In genomic region chr12:123807670-123808069, GRCh38 we compare ENCODE assay signal across 18 cellular contexts. TPM values are rescaled to one million over a fixed set of nuclear protein-coding genes. Genes with fewer than 3 reads are reported as not detected.
DNase-seq lines count a peak whose midpoint lies in the region; ATAC-seq, FAIRE-seq and TF ChIP-seq lines count a peak whose summit lies in the region.
"Had no signal": no experiment of that assay in that cellular context is flagged by ENCODE, and none has a peak within 500 bp of the region (broad histone marks: within the 10 kb centered on the region; RNA-seq: fewer than 3 reads in every experiment).

No MANE protein-coding gene starts in this region.

- no peak for TF ChIP-seq POLR2A in HepG2 (IDR thresholded peaks at IDR 0.05; ENCODE audit: insufficient read depth in 1 of 2, low read depth in 2 of 2, low read length in 2 of 2)
- TF ChIP-seq POLR2A in right lobe of liver (IDR thresholded peaks at IDR 0.05), result no peak

- H3K36me3 ChIP-seq in HepG2 (replicated peaks in 1 of 2; ENCODE audit: control insufficient read depth in 1 of 2, insufficient read depth in 2 of 2, low read length in 2 of 2) (no peaks in the 10 kb centered on the region), right lobe of liver (no peaks in the 10 kb centered on the region)
- H3K36me3 ChIP-seq: adrenal gland had no signal

- H3K9ac ChIP-seq in HepG2 (ENCODE audit: insufficient read depth, low read depth, low read length), result no peak overlapping the region
- H3K9ac ChIP-seq: GM23248 had no signal

- POLR2A ChIA-PET in HepG2 (lab: Yijun Ruan, JAX), result no interaction called here

- no peak overlapping the region for H2AFZ ChIP-seq in HepG2 (ENCODE audit: low read length)
- H2AFZ ChIP-seq: GM23248 had no signal

- H3K27me3 ChIP-seq in HepG2 (ENCODE audit: control insufficient read depth in 1 of 2, insufficient read depth in 2 of 2, low read length in 2 of 2), result peaks cover 0 to 3% of the 10 kb centered on the region in 2 experiments; a peak in 1 of 5 replicates
- H3K27me3 ChIP-seq in right lobe of liver, result no peaks in the 10 kb centered on the region
- H3K27me3 ChIP-seq: adrenal gland had no signal

- intact Hi-C loops in HepG2 (cut with micrococcal nuclease; ENCODE audit: unreplicated experiment) (loop anchor here (2.0 kb wide), 1 partner anchor 175 kb away; no protein-coding TSS in a partner anchor), right lobe of liver (cut with DNase I) (no loop called here), CD14-positive monocyte (cut with micrococcal nuclease) (no loop called here)

- no peak for TF ChIP-seq RAD21 in HepG2 (CRISPR knock-in tag; IDR thresholded peaks at IDR 0.05)

- FAIRE-seq in HepG2 (lab: Jason Lieb, UNC), result no peak
- FAIRE-seq: urothelium cell line had no signal

- H3K4me1 ChIP-seq in HepG2 (ENCODE audit: insufficient read depth, low read length) (no peaks in the 10 kb centered on the region), right lobe of liver (no peaks in the 10 kb centered on the region)
- H3K4me1 ChIP-seq: adrenal gland had no signal

- peak overlapping the region in 1 of 7 donors; percentile 52 for H3K27ac Mint-ChIP-seq in CD14-positive monocyte
- H3K27ac Mint-ChIP-seq: stimulated activated naive CD8-positive, alpha-beta T cell treated with anti-CD3 and anti-CD28 coated beads, Interleukin-15, Interleukin-2, amounts not matched to agents 100 ng/mL and 50 ng/mL, for 24 hours; T-helper 1 cell treated with Interleukin-12 subunit alpha and Interleukin-12 subunit beta and Interleukin-4 antibody, amounts not matched to agents 30 μg/mL and 1 μg/mL, for 36 hours had no signal

- H3K4me3 ChIP-seq in HepG2 (replicated peaks in 1 of 3; ENCODE audit: insufficient read depth in 1 of 3, low read depth in 2 of 3, low read length in 3 of 3) (no peak overlapping the region), right lobe of liver (no peak overlapping the region)
- H3K4me3 ChIP-seq: adrenal gland, GM23248 had no signal

- H4K20me1 ChIP-seq in HepG2 (ENCODE audit: insufficient read depth, low read length), result no peaks in the 10 kb centered on the region

- no peak overlapping the region for H3K4me3 Mint-ChIP-seq in CD14-positive monocyte
- H3K4me3 Mint-ChIP-seq: activated T-helper 17 cell treated with anti-CD3 and anti-CD28 coated beads, Interleukin-2, amount 50 U/mL, for 72 hours; naive B cell; stimulated activated naive CD8-positive, alpha-beta T cell treated with anti-CD3 and anti-CD28 coated beads, Interleukin-15, Interleukin-2, amounts not matched to agents 100 ng/mL and 50 ng/mL, for 24 hours; T-helper 1 cell treated with Interleukin-12 subunit alpha and Interleukin-12 subunit beta and Interleukin-4 antibody, amounts not matched to agents 30 μg/mL and 1 μg/mL, for 36 hours had no signal

- H3K36me3 Mint-ChIP-seq in CD14-positive monocyte, result no peaks in the 10 kb centered on the region

- DNase-seq in HepG2 (ENCODE audit: low spot score) (no peak), right lobe of liver (no peak), amniotic epithelial cell (ENCODE audit: low read depth) (peak; percentile 18), medulla oblongata (ENCODE audit: extremely low spot score) (peak; percentile 37), T-helper 1 cell (no peak), CD14-positive monocyte (ENCODE audit: low spot score) (no peak)
- DNase-seq: activated CD4-positive, CD25-positive, alpha-beta regulatory T cell; naive B cell; NCI-H2029; NCI-H748 treated with DMSO at 0.1 percent for 48 hours had no signal

- in situ Hi-C loops in HepG2 (cut with HindIII; ENCODE audit: extremely low pct_ligation_motif_present, low pct_unique_long_range_greater_than_20kb), result no loop called here

- CTCF ChIA-PET in HepG2 (lab: Yijun Ruan, JAX; ENCODE audit: low intra/inter-chr PET ratio, low total read pairs), result interaction anchor here (1.0 kb wide), 1 partner anchor 177 kb away, joined by 3 read pairs; no protein-coding TSS in a partner anchor

- 7% methylated on average over 2 of the region's 2 CpGs for WGBS in HepG2 (ENCODE audit: low lambda C conversion rate)
- WGBS in right lobe of liver (ENCODE audit: insufficient coverage, low coverage, low lambda C conversion rate, missing lambda C conversion rate), result 8% methylated on average over 2 of the region's 2 CpGs

- no TSS peak for BruUV-seq in HepG2 (replicated peaks; lab: Mats Ljungman, UMichigan)

- TF ChIP-seq EP300 in HepG2 (IDR thresholded peaks at IDR 0.05; ENCODE audit: low read depth in 2 of 2, low read length in 2 of 2), result no peak
- no peak for TF ChIP-seq EP300 in HepG2 (CRISPR knock-in tag; IDR thresholded peaks at IDR 0.05; ENCODE audit: borderline replicate concordance)

- H3K27me3 Mint-ChIP-seq in CD14-positive monocyte (ENCODE audit: low read depth in 3 of 3), result peaks cover 7 to 14% (median 13%) of the 10 kb centered on the region in 3 donors

- ATAC-seq in HepG2, result no peak; the same call in 2 of the 3 replicates
- no peak for ATAC-seq in right lobe of liver
- no peak for ATAC-seq in HG02678 (IDR thresholded peaks at IDR 0.05; ENCODE audit: unreplicated experiment)
- ATAC-seq in HG03469 (IDR thresholded peaks at IDR 0.05; ENCODE audit: unreplicated experiment), result no peak
- ATAC-seq: activated T-helper 17 cell treated with anti-CD3 and anti-CD28 coated beads, Interleukin-2, amount 50 U/mL, for 72 hours had no signal

- peaks cover 0 to 2% (median 0%) of the 10 kb centered on the region in 7 donors for H3K9me3 Mint-ChIP-seq in CD14-positive monocyte
- H3K9me3 Mint-ChIP-seq: activated T-helper 17 cell treated with anti-CD3 and anti-CD28 coated beads, Interleukin-2, amount 50 U/mL, for 72 hours; stimulated activated naive CD8-positive, alpha-beta T cell treated with anti-CD3 and anti-CD28 coated beads, Interleukin-15, Interleukin-2, amounts not matched to agents 100 ng/mL and 50 ng/mL, for 24 hours; T-helper 1 cell treated with Interleukin-12 subunit alpha and Interleukin-12 subunit beta and Interleukin-4 antibody, amounts not matched to agents 30 μg/mL and 1 μg/mL, for 36 hours had no signal

- H3K4me2 ChIP-seq in HepG2 (ENCODE audit: low read depth, low read length), result no peak overlapping the region

- no peaks in the 10 kb centered on the region for H3K79me2 ChIP-seq in HepG2 (ENCODE audit: insufficient read depth, low read length)

- peaks cover 1% of the 10 kb centered on the region for H3K4me1 Mint-ChIP-seq in CD14-positive monocyte
- H3K4me1 Mint-ChIP-seq: activated T-helper 17 cell treated with anti-CD3 and anti-CD28 coated beads, Interleukin-2, amount 50 U/mL, for 72 hours; naive B cell had no signal

- H3K27ac ChIP-seq in HepG2 (ENCODE audit: extremely low read length, insufficient read depth, low read length), result no peak overlapping the region
- no peak overlapping the region for H3K27ac ChIP-seq in right lobe of liver
- H3K27ac ChIP-seq: adrenal gland, GM23248 had no signal

- no peak for TF ChIP-seq CTCF in HepG2 (CRISPR knock-in tag; IDR thresholded peaks at IDR 0.05)
- no peak for TF ChIP-seq CTCF in right lobe of liver (IDR thresholded peaks at IDR 0.05)
- TF ChIP-seq CTCF in CD14-positive monocyte (IDR thresholded peaks at IDR 0.05), result no peak

- no peaks in the 10 kb centered on the region for H3K9me3 ChIP-seq in HepG2 (ENCODE audit: low read length)
- no peaks in the 10 kb centered on the region for H3K9me3 ChIP-seq in right lobe of liver
- H3K9me3 ChIP-seq: adrenal gland had no signal

TF ChIP-seq in HepG2, 621 proteins besides CTCF, POLR2A, EP300 and RAD21:
- TF ChIP-seq HNRNPK (IDR thresholded peaks at IDR 0.05; ENCODE audit: low read depth, low read length, poor library complexity, severe bottlenecking), result peak; percentile 24
- no peak for TF ChIP-seq ZNF616 (CRISPR knock-in tag; IDR thresholded peaks at IDR 0.05; ENCODE audit: low read depth)
- no peak for TF ChIP-seq ZNF883 (CRISPR knock-in tag; IDR thresholded peaks at IDR 0.05; ENCODE audit: not compliant biosample characterization)
- no peak for TF ChIP-seq TAF1 (CRISPR knock-in tag; IDR thresholded peaks at IDR 0.05)
- no peak for TF ChIP-seq ZNF546 (CRISPR knock-in tag; conservative IDR thresholded peaks at IDR 0.05)

RNA-seq across cellular contexts. Expression of gene DNAH10, which starts 45.6 kb away (rescaled TPM):
- total RNA-seq in HepG2 (2016; rRNA removed; fragmentation: Illumina TruSeq; extraction: Trizol) (0.02 and 0.06 TPM in 2 replicates), right lobe of liver (under 1 TPM in 5 of 6 experiments, not detected in 1; under 0.01 to 0.40 (median 0.16) TPM)
- total RNA-seq in HepG2 (2016; cell fraction: cytosol; rRNA removed; fragmentation: Illumina TruSeq; extraction: Trizol; ENCODE audit: low read depth), result under 0.01 and 0.09 TPM in 2 replicates
- total RNA-seq in HepG2 (2016; cell fraction: insoluble cytoplasmic fraction; rRNA removed; fragmentation: Illumina TruSeq; extraction: Trizol), result 0.04 and 0.10 TPM in 2 replicates
- 0.06 TPM in 1 of 2 replicates, not detected in the other for total RNA-seq in HepG2 (2016; cell fraction: membrane; rRNA removed; fragmentation: Illumina TruSeq; extraction: Trizol)
- total RNA-seq in HepG2 (2016; cell fraction: nucleus; rRNA removed; fragmentation: Illumina TruSeq; extraction: Trizol), result 0.03 and 0.31 TPM in 2 replicates
- polyA plus RNA-seq in HepG2 (2011; rRNA removed) (0.01 and 0.08 TPM in 2 replicates), CD14-positive monocyte (not detected)
- polyA plus RNA-seq in HepG2 (2011; cell fraction: cytosol; rRNA removed), result 0.01 and 0.04 TPM in 2 replicates
- 0.10 and 0.12 TPM in 2 replicates for polyA plus RNA-seq in HepG2 (2011; cell fraction: nucleus; rRNA removed)
- polyA plus RNA-seq in HepG2 (2012), result 0.08 and 0.23 TPM in 2 replicates
- not detected in 2 replicates for polyA plus RNA-seq in HepG2 (2016; cell fraction: cytosol; fragmentation: Illumina TruSeq; extraction: Trizol; ENCODE audit: low read depth)
- polyA plus RNA-seq in HepG2 (2016; cell fraction: insoluble cytoplasmic fraction; fragmentation: Illumina TruSeq; extraction: Trizol; ENCODE audit: low read depth), result not detected in 2 replicates
- not detected in 2 replicates for polyA plus RNA-seq in HepG2 (2016; cell fraction: membrane; fragmentation: Illumina TruSeq; extraction: Trizol; ENCODE audit: low read depth)
- not detected in 2 replicates for polyA plus RNA-seq in HepG2 (2016; cell fraction: nucleus; fragmentation: Illumina TruSeq; extraction: Trizol; ENCODE audit: insufficient read depth, low read depth)
- under 0.01 and 0.02 TPM in 2 replicates for polyA minus RNA-seq in HepG2 (2011; rRNA and poly(A)+ RNA removed; ENCODE audit: low replicate concordance)
- polyA minus RNA-seq in HepG2 (2011; cell fraction: cytosol; rRNA and poly(A)+ RNA removed), result not detected in 2 replicates
- under 0.01 and 0.25 TPM in 2 replicates for polyA minus RNA-seq in HepG2 (2011; cell fraction: nucleus; rRNA and poly(A)+ RNA removed)

Comparison
In these comparisons a context has a peak if more than half of its experiments do, and no peak if none do; other contexts are left out.
1. DNase-seq: peak in amniotic epithelial cell (single experiment) and medulla oblongata (single experiment); none in HepG2 (single experiment), right lobe of liver (0 of 3), T-helper 1 cell (0 of 5) and CD14-positive monocyte (single experiment).